In genomic region chr2:138182913-138183312, GRCh38 we compare ENCODE assay signal across 21 cellular contexts.
DNase-seq lines count a peak whose midpoint lies in the region; TF ChIP-seq lines count a peak whose summit lies in the region.
"Had no signal": no experiment of that assay in that cellular context is flagged by ENCODE, and none has a peak within 500 bp of the region (broad histone marks: within the 10 kb centered on the region; RNA-seq: fewer than 3 reads in every experiment).

No MANE protein-coding gene starts in this region.

- H4K8ac ChIP-seq in mesenchymal stem cell (ENCODE audit: low read length) (no peak overlapping the region), trophoblast cell (ENCODE audit: low read depth, low read length) (no peak overlapping the region)

- H2BK15ac ChIP-seq in mesenchymal stem cell (ENCODE audit: low read depth, poor library complexity, severe bottlenecking), result no peak overlapping the region

- H3K36me3 ChIP-seq in mesenchymal stem cell (ENCODE audit: control insufficient read depth in 1 of 2, insufficient read depth in 2 of 2, low read depth in 1 of 2, low read length in 2 of 2), result no peaks in the 10 kb centered on the region
- no peaks in the 10 kb centered on the region for H3K36me3 ChIP-seq in suprapubic skin
- no peaks in the 10 kb centered on the region for H3K36me3 ChIP-seq in A673 (ENCODE audit: insufficient read depth, low read length, poor library complexity, severe bottlenecking)
- H3K36me3 ChIP-seq in trophoblast cell (ENCODE audit: control insufficient read depth in 1 of 2, insufficient read depth in 2 of 2, low read length in 2 of 2), result no peaks in the 10 kb centered on the region
- H3K36me3 ChIP-seq: upper lobe of left lung, WERI-Rb-1 had no signal

- H2AK5ac ChIP-seq in mesenchymal stem cell (ENCODE audit: low read length, severe bottlenecking) (no peak overlapping the region), trophoblast cell (ENCODE audit: low read length) (no peak overlapping the region)

- CTCF ChIA-PET in A673 (lab: Charles Lee), result no interaction called here

- H2BK5ac ChIP-seq in mesenchymal stem cell (ENCODE audit: low read depth, low read length, poor library complexity, severe bottlenecking) (no peak overlapping the region), trophoblast cell (ENCODE audit: low read depth, low read length, poor library complexity) (no peak overlapping the region)

- no peaks in the 10 kb centered on the region for H3K4me1 ChIP-seq in mesenchymal stem cell (ENCODE audit: control insufficient read depth, insufficient read depth, low read depth, low read length)
- H3K4me1 ChIP-seq in suprapubic skin, result no peaks in the 10 kb centered on the region
- no peaks in the 10 kb centered on the region for H3K4me1 ChIP-seq in A673 (ENCODE audit: insufficient read depth, low read length, poor library complexity, severe bottlenecking)
- no peaks in the 10 kb centered on the region for H3K4me1 ChIP-seq in trophoblast cell (ENCODE audit: control insufficient read depth in 1 of 2, insufficient read depth in 2 of 2, low read length in 2 of 2)
- H3K4me1 ChIP-seq: parathyroid adenoma, upper lobe of left lung had no signal

- no TSS peak for BruUV-seq in A673 (replicated peaks; lab: Mats Ljungman, UMichigan)

- H3K4ac ChIP-seq in mesenchymal stem cell (ENCODE audit: low read depth in 1 of 2, low read length in 2 of 2) (no peak overlapping the region), trophoblast cell (ENCODE audit: low read depth, low read length) (no peak overlapping the region)

- H3K23ac ChIP-seq in mesenchymal stem cell (ENCODE audit: low read length in 2 of 2), result no peak overlapping the region
- H3K23ac ChIP-seq in trophoblast cell (ENCODE audit: low read length), result no peak overlapping the region

- TF ChIP-seq CTCF in foreskin fibroblast (IDR thresholded peaks at IDR 0.05; ENCODE audit: low read depth, low read length) (no peak), suprapubic skin (IDR thresholded peaks at IDR 0.05) (no peak), A673 (conservative IDR thresholded peaks at IDR 0.05; ENCODE audit: low read depth, low read length) (no peak)

- no peak for TF ChIP-seq POLR2A in suprapubic skin (IDR thresholded peaks at IDR 0.05)

- POLR2A ChIA-PET in A673 (lab: Charles Lee; ENCODE audit: low non-redundant PET), result no interaction called here

- TF ChIP-seq EP300 in suprapubic skin (IDR thresholded peaks at IDR 0.05), result no peak

- H3K18ac ChIP-seq in mesenchymal stem cell (ENCODE audit: low read depth in 1 of 2, low read length in 2 of 2) (no peak overlapping the region), trophoblast cell (ENCODE audit: low read length) (no peak overlapping the region)

- H2AFZ ChIP-seq in mesenchymal stem cell (ENCODE audit: low read depth, low read length), result no peak overlapping the region
- no peak overlapping the region for H2AFZ ChIP-seq in trophoblast cell (ENCODE audit: insufficient read depth, low read length, poor library complexity)
- H2AFZ ChIP-seq: parathyroid adenoma had no signal

- no peaks in the 10 kb centered on the region for H3K27me3 ChIP-seq in mesenchymal stem cell (ENCODE audit: control insufficient read depth in 1 of 2, insufficient read depth in 1 of 2, low read length in 2 of 2)
- no peaks in the 10 kb centered on the region for H3K27me3 ChIP-seq in suprapubic skin
- H3K27me3 ChIP-seq in A673 (replicated peaks; ENCODE audit: insufficient read depth, low read depth, low read length, poor library complexity), result no peaks in the 10 kb centered on the region
- H3K27me3 ChIP-seq in trophoblast cell (ENCODE audit: insufficient read depth, low read length), result no peaks in the 10 kb centered on the region
- H3K27me3 ChIP-seq: upper lobe of left lung had no signal

- H3K79me1 ChIP-seq in mesenchymal stem cell (replicated peaks; ENCODE audit: low read length, poor library complexity, severe bottlenecking) (no peaks in the 10 kb centered on the region), trophoblast cell (ENCODE audit: low read length) (no peaks in the 10 kb centered on the region)

- DNase-seq in AG08395 (ENCODE audit: low spot score), result peak; percentile 13
- DNase-seq in GM04503 (ENCODE audit: low read depth), result peak; percentile 16
- DNase-seq in dedifferentiated amniotic fluid mesenchymal stem cell (ENCODE audit: extremely low spot score), result peak; percentile 19
- peak; percentile 15 to 58 for DNase-seq in foreskin fibroblast
- no peak for DNase-seq in mesenchymal stem cell
- DNase-seq in suprapubic skin (ENCODE audit: low spot score in 2 of 2), result no peak
- no peak for DNase-seq in A673 (ENCODE audit: low spot score)
- DNase-seq in trophoblast cell, result no peak
- DNase-seq: activated CD4-positive, alpha-beta T cell treated with anti-CD3 and anti-CD28 coated beads, Interleukin-2, amount 10 ng/mL, durations not matched to agents 24 days and 14 days; activated naive CD4-positive, alpha-beta T cell treated with anti-CD3 and anti-CD28 coated beads, Interleukin-2, amount 10 ng/mL, durations not matched to agents 7 days and 5 days; activated T-cell treated with anti-CD3 and anti-CD28 coated beads, Interleukin-2, amount 50 U/mL, for 72 hours; anterior cingulate cortex; caudate nucleus; EL; NCI-H1048; NCI-H2029; NCI-H2227 treated with DMSO at 0.1 percent for 48 hours; T-helper 9 cell; upper lobe of left lung; WERI-Rb-1 had no signal

- H4K91ac ChIP-seq in mesenchymal stem cell (ENCODE audit: low read length) (no peak overlapping the region), trophoblast cell (ENCODE audit: low read depth, low read length) (no peak overlapping the region)

- H2BK12ac ChIP-seq in mesenchymal stem cell (ENCODE audit: low read length in 2 of 2), result no peak overlapping the region
- H2BK12ac ChIP-seq in trophoblast cell (ENCODE audit: low read length), result no peak overlapping the region

- H3K9me3 ChIP-seq in mesenchymal stem cell (ENCODE audit: control insufficient read depth, low read length) (no peaks in the 10 kb centered on the region), suprapubic skin (no peaks in the 10 kb centered on the region), A673 (ENCODE audit: low read depth, low read length, poor library complexity, severe bottlenecking) (no peaks in the 10 kb centered on the region), trophoblast cell (ENCODE audit: insufficient read depth, low read depth, low read length) (no peaks in the 10 kb centered on the region)
- H3K9me3 ChIP-seq: upper lobe of left lung had no signal

- H4K12ac ChIP-seq in trophoblast cell (ENCODE audit: low read depth, low read length), result no peak overlapping the region

- no peak overlapping the region for H3K9ac ChIP-seq in mesenchymal stem cell (ENCODE audit: low read length)
- H3K9ac ChIP-seq in trophoblast cell (ENCODE audit: low read length), result no peak overlapping the region
- H3K9ac ChIP-seq: parathyroid adenoma had no signal

- no peak overlapping the region for H3K27ac ChIP-seq in mesenchymal stem cell (ENCODE audit: low read length, poor library complexity, severe bottlenecking)
- no peak overlapping the region for H3K27ac ChIP-seq in suprapubic skin
- H3K27ac ChIP-seq in A673 (ENCODE audit: low read depth, low read length, poor library complexity, severe bottlenecking), result no peak overlapping the region
- no peak overlapping the region for H3K27ac ChIP-seq in trophoblast cell (ENCODE audit: low read depth, low read length)
- H3K27ac ChIP-seq: parathyroid adenoma, upper lobe of left lung, WERI-Rb-1 had no signal

- no peak overlapping the region for H3K14ac ChIP-seq in mesenchymal stem cell (ENCODE audit: low read length in 2 of 2)
- H3K14ac ChIP-seq in trophoblast cell (ENCODE audit: low read length), result no peak overlapping the region

- intact Hi-C loops in A673 (cut with micrococcal nuclease; ENCODE audit: unreplicated experiment), result no loop called here

- H3K79me2 ChIP-seq in trophoblast cell (ENCODE audit: control insufficient read depth, insufficient read depth, low read length, poor library complexity), result no peaks in the 10 kb centered on the region
- H3K79me2 ChIP-seq: parathyroid adenoma had no signal

- no peak overlapping the region for H2BK120ac ChIP-seq in mesenchymal stem cell (ENCODE audit: low read depth, low read length)
- no peak overlapping the region for H2BK120ac ChIP-seq in trophoblast cell (ENCODE audit: insufficient read depth, low read length, poor library complexity)

- H3K4me2 ChIP-seq in mesenchymal stem cell (ENCODE audit: low read length, poor library complexity, severe bottlenecking), result no peak overlapping the region
- no peak overlapping the region for H3K4me2 ChIP-seq in trophoblast cell (ENCODE audit: low read length)

- H3K4me3 ChIP-seq in foreskin fibroblast (ENCODE audit: low read depth in 1 of 2, low read length in 2 of 2) (no peak overlapping the region), mesenchymal stem cell (ENCODE audit: insufficient read depth in 1 of 2, low read depth in 1 of 2, low read length in 2 of 2) (no peak overlapping the region), suprapubic skin (no peak overlapping the region), A673 (ENCODE audit: low read depth, low read length, poor library complexity, severe bottlenecking) (no peak overlapping the region), trophoblast cell (ENCODE audit: low read depth, low read length) (no peak overlapping the region)
- H3K4me3 ChIP-seq: upper lobe of left lung had no signal

Comparison
In these comparisons a context has a peak if more than half of its experiments do, and no peak if none do; other contexts are left out.
1. DNase-seq: peak in AG08395 (single experiment), GM04503 (single experiment), dedifferentiated amniotic fluid mesenchymal stem cell (single experiment) and foreskin fibroblast (2 of 2); none in mesenchymal stem cell (single experiment), suprapubic skin (0 of 2), A673 (single experiment) and trophoblast cell (0 of 2).